Comparison of ENCODE assay signal across 8 cellular contexts in the genomic region with DNA sequence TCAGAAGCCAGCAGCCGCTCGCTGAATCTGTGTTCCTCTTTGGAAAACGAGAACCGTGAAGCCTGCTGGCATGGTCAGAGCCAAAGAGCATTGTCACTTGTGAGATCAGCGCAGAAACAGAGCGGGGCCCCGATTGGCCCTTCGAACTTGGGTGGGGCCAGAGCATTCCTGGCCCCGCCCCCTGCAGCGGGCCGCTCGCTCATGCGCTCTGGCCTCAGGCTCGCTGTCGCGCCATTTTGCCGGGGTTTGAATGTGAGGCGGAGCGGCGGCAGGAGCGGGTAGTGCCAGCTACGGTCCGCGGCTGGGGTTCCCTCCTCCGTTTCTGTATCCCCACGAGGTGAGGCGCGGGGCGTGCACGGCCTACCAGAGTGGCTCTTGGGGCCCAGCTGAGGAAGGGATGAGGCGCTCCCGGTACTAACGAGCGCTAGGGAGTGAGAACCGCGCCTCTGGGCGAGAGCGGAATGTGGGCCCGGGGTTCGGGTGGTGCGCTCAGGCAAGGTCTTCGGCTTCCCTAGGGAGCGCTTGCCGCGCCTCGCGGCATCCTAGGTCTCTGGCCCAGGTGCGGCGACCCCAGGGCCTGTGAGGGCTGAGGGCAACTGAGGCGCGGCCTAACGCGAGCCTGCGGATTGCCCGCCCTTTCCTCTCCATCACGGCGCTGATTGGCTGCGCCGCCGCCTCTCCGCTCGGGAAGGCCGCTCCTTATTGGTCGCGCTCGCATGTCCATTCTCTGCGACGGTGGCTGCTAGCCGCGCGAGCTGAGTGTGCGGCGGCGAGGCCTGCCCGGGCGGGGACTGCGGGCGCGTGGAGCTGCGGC. TPM values are rescaled to one million over a fixed set of nuclear protein-coding genes. Genes with fewer than 3 reads are reported as not detected.
A peak's percentile ranks its signal among the peaks of the same experiment; 100 is the strongest.
DNase-seq lines count a peak whose midpoint lies in the region; ATAC-seq and TF ChIP-seq lines count a peak whose summit lies in the region.

A gene with protein sequence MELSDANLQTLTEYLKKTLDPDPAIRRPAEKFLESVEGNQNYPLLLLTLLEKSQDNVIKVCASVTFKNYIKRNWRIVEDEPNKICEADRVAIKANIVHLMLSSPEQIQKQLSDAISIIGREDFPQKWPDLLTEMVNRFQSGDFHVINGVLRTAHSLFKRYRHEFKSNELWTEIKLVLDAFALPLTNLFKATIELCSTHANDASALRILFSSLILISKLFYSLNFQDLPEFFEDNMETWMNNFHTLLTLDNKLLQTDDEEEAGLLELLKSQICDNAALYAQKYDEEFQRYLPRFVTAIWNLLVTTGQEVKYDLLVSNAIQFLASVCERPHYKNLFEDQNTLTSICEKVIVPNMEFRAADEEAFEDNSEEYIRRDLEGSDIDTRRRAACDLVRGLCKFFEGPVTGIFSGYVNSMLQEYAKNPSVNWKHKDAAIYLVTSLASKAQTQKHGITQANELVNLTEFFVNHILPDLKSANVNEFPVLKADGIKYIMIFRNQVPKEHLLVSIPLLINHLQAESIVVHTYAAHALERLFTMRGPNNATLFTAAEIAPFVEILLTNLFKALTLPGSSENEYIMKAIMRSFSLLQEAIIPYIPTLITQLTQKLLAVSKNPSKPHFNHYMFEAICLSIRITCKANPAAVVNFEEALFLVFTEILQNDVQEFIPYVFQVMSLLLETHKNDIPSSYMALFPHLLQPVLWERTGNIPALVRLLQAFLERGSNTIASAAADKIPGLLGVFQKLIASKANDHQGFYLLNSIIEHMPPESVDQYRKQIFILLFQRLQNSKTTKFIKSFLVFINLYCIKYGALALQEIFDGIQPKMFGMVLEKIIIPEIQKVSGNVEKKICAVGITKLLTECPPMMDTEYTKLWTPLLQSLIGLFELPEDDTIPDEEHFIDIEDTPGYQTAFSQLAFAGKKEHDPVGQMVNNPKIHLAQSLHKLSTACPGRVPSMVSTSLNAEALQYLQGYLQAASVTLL (plus strand): TSS at position 226 of the 814 bp plus-strand sequence. CDS start 12,152 bp downstream, outside the sequence.

- H3K27ac ChIP-seq in heart right ventricle (peak within 1 kb of the TSS; percentile 42 to 94 (median 90)), upper lobe of left lung (peak within 1 kb of the TSS; percentile 91 to 98 (median 96))

- 0 to 1% methylated on average over 68 to 80 of the region's 80 CpGs for WGBS in heart right ventricle, 2 donors
- WGBS in upper lobe of left lung, 2 donors = 0 to 1% methylated on average over 11 to 61 of the region's 80 CpGs

- peak within 1 kb of the TSS; percentile 64 to 98 (median 92) for H3K4me3 ChIP-seq in heart right ventricle
- peak within 1 kb of the TSS; percentile 96 to 100 (median 98) for H3K4me3 ChIP-seq in upper lobe of left lung

- in situ Hi-C loops in GM13976 (cut with MboI; ENCODE audit: low sequenced_read_pairs, unreplicated experiment) = no loop called here

- TF ChIP-seq EP300 in upper lobe of left lung (IDR thresholded peaks at IDR 0.05) = no peak

- H3K4me1 ChIP-seq in heart right ventricle (peaks cover 0 to 32% (median 22%) of the 10 kb centered on the region in 9 donors), upper lobe of left lung (peaks cover 14 to 26% (median 17%) of the 10 kb centered on the region in 4 donors)

- ATAC-seq in HG02870 (IDR thresholded peaks at IDR 0.05; ENCODE audit: unreplicated experiment) (peak; percentile 84), heart right ventricle (peak; percentile 96 to 99 (median 98)), upper lobe of left lung (ENCODE audit: low FRiP score in 2 of 2) (peak; percentile 99)

- intact Hi-C loops in T-helper 1 cell treated with Interleukin-12 subunit alpha and Interleukin-12 subunit beta and Interleukin-4 antibody, amounts not matched to agents 30 ng/mL and 1 ng/mL, for 36 hours (cut with micrococcal nuclease) = loop anchor here (1.0 to 10.0 kb wide), 10 partner anchors 8 to 1544 kb away; a partner anchor contains a TSS
- intact Hi-C loops in heart right ventricle (cut with DNase I) = no loop called here
- intact Hi-C loops in posterior cingulate gyrus (cut with DNase I) = loop anchor here (2.0 kb wide), 1 partner anchor 141 kb away; no protein-coding TSS in a partner anchor

- no peak for TF ChIP-seq CTCF in GM13976 (IDR thresholded peaks at IDR 0.05; ENCODE audit: borderline replicate concordance, control extremely low read depth, extremely low read depth, insufficient read depth, missing control alignments)
- peak in 1 of 9 donors; percentile 15 for TF ChIP-seq CTCF in heart right ventricle (IDR thresholded peaks at IDR 0.05)
- TF ChIP-seq CTCF in upper lobe of left lung (IDR thresholded peaks at IDR 0.05) = peak in 5 of 6 experiments; percentile 21 to 86 (median 76)

- peaks cover 0 to 15% (median 0%) of the 10 kb centered on the region in 9 donors for H3K36me3 ChIP-seq in heart right ventricle
- no peaks in the 10 kb centered on the region for H3K36me3 ChIP-seq in upper lobe of left lung

- DNase-seq in GM13976 (ENCODE audit: low spot score) (peak; percentile 95), NCI-H146 treated with DMSO at 0.1 percent for 48 hours (lab: John Stamatoyannopoulos, UW; ENCODE audit: unreplicated experiment) (peak; percentile 91), amniotic epithelial cell (ENCODE audit: low read depth) (peak; percentile 90), heart right ventricle (peak; percentile 94 to 95), posterior cingulate gyrus (peak; percentile 93 to 99 (median 97)), upper lobe of left lung (peak; percentile 97 to 98)

- peak in 3 of 4 donors; percentile 72 to 84 (median 80) for TF ChIP-seq POLR2A in upper lobe of left lung (IDR thresholded peaks at IDR 0.05)

- no peaks in the 10 kb centered on the region for H3K27me3 ChIP-seq in heart right ventricle
- no peaks in the 10 kb centered on the region for H3K27me3 ChIP-seq in upper lobe of left lung

- H3K9me3 ChIP-seq in heart right ventricle (no peaks in the 10 kb centered on the region), upper lobe of left lung (no peaks in the 10 kb centered on the region)

RNA-seq across cellular contexts. Expression of the gene that starts here (rescaled TPM):
- total RNA-seq in T-helper 1 cell treated with Interleukin-12 subunit alpha and Interleukin-12 subunit beta and Interleukin-4 antibody, amounts not matched to agents 30 ng/mL and 1 ng/mL, for 36 hours = 68.6 and 70.8 TPM in 2 replicates
- 10 to 100 TPM; 27.8 to 47.6 (median 39.9) TPM for total RNA-seq in heart right ventricle
- 10 to 100 TPM; 16.2 to 37.6 TPM for polyA plus RNA-seq in heart right ventricle
- 10 to 100 TPM; 10.4 to 40.4 (median 27.2) TPM for total RNA-seq in upper lobe of left lung

Comparison
In these comparisons a context has a peak if more than half of its experiments do, and no peak if none do; other contexts are left out.
1. Peak in every context shown above with its lines: DNase-seq, ATAC-seq, H3K4me3 ChIP-seq and H3K27ac ChIP-seq.
2. intact Hi-C loops: an anchor here in T-helper 1 cell treated with Interleukin-12 subunit alpha and Interleukin-12 subunit beta and Interleukin-4 antibody, amounts not matched to agents 30 ng/mL and 1 ng/mL, for 36 hours (1.0 to 10.0 kb wide) and posterior cingulate gyrus (2.0 kb wide); none called in heart right ventricle.